Comparison of ENCODE assay signal across 12 cellular contexts in the genomic region with DNA sequence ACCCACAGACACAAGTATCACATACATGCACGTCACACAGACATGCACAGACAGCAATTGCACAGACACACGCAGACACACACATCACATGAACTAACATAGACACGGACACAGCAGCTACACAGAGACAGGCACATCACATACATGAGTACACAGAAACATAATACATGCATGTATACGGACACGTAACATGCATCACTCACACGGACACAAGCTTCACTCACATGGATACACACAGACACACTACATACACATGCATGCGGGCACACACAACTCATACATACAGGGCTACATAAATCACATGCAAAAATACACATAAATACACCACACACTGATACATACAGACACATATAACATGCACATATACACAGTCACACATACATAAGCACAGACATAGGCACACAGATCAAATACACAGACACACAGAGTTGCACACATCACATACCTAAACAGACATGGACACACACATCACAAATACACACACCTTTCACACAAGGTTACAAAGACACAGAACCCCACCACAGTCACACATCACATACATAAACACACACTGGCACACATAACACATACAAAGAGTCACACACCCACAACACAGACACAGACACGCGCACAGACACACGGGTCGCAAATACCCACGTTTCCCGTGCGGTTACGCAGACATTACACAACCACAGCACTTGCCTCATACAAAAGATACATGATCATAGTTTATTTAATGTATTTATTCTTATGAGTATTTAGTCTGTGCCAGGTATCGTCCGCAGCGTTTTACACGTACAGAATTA. TPM values are rescaled to one million over a fixed set of nuclear protein-coding genes. Genes with fewer than 3 reads are reported as not detected.
A peak's percentile ranks its signal among the peaks of the same experiment; 100 is the strongest.
DNase-seq lines count a peak whose midpoint lies in the region; ATAC-seq and TF ChIP-seq lines count a peak whose summit lies in the region.
"Had no signal": no experiment of that assay in that cellular context is flagged by ENCODE, and none has a peak within 500 bp of the region (broad histone marks: within the 10 kb centered on the region; RNA-seq: fewer than 3 reads in every experiment).

No MANE protein-coding gene starts in this region.

- H3K27me3 ChIP-seq in parathyroid adenoma (ENCODE audit: control insufficient read depth, insufficient read depth, low read length) = no peaks in the 10 kb centered on the region

- H2AFZ ChIP-seq in parathyroid adenoma = peak overlapping the region; percentile 100

- no peak for ATAC-seq in GM21381 (IDR thresholded peaks at IDR 0.05; ENCODE audit: unreplicated experiment)

- no peaks in the 10 kb centered on the region for H3K9me3 ChIP-seq in parathyroid adenoma (ENCODE audit: control insufficient read depth, low read length)
- H3K9me3 ChIP-seq: ascending aorta, ovary, tibial artery had no signal

- no peak overlapping the region for H3K27ac ChIP-seq in coronary artery
- peak overlapping the region; percentile 49 for H3K27ac ChIP-seq in parathyroid adenoma
- H3K27ac ChIP-seq: ascending aorta, ovary, tibial artery had no signal

- H3K9ac ChIP-seq in parathyroid adenoma = no peak overlapping the region

- peaks cover 11% of the 10 kb centered on the region for H3K4me1 ChIP-seq in parathyroid adenoma

- H3K4me3 ChIP-seq in Jurkat, Clone E6-1 (ENCODE audit: low read length) = peak overlapping the region; percentile 75
- H3K4me3 ChIP-seq in coronary artery = peak overlapping the region; percentile 73
- peak overlapping the region; percentile 75 for H3K4me3 ChIP-seq in parathyroid adenoma (ENCODE audit: low read depth, low read length)

- DNase-seq in GM10266 (ENCODE audit: extremely low spot score) (peak; percentile 12), coronary artery (ENCODE audit: low spot score) (no peak), NCI-H226 (no peak), superior temporal gyrus (ENCODE audit: extremely low spot score) (no peak), NCI-H446 treated with DMSO at 0.1 percent for 48 hours (lab: John Stamatoyannopoulos, UW) (no peak)
- DNase-seq in Jurkat, Clone E6-1 (ENCODE audit: low read depth, low spot score) = no peak
- DNase-seq: tibial artery had no signal

- H3K36me3 ChIP-seq in parathyroid adenoma (ENCODE audit: control insufficient read depth, insufficient read depth, low read length) = no peaks in the 10 kb centered on the region
- H3K36me3 ChIP-seq: ascending aorta, ovary, tibial artery had no signal

- peak overlapping the region; percentile 99 for H3K4me2 ChIP-seq in parathyroid adenoma (ENCODE audit: low read length)

- H3K79me2 ChIP-seq in parathyroid adenoma = no peaks in the 10 kb centered on the region

- no peak for TF ChIP-seq CTCF in GM10266 (IDR thresholded peaks at IDR 0.05; ENCODE audit: control insufficient read depth, insufficient read depth, low read depth, missing control alignments)
- no peak for TF ChIP-seq CTCF in coronary artery (IDR thresholded peaks at IDR 0.05)
- TF ChIP-seq CTCF in parathyroid adenoma (IDR thresholded peaks at IDR 0.05) = no peak

RNA-seq across cellular contexts. Expression of gene LMTK3, which starts 1.1 kb away (rescaled TPM):
- 2.8 TPM for polyA plus RNA-seq in Jurkat, Clone E6-1 (2012; ENCODE audit: insufficient read depth, insufficient read length)
- polyA plus RNA-seq: fibroblast of lung had no signal

RNA-seq across cellular contexts. Expression of gene SULT2B1, which starts 39.3 kb away (rescaled TPM):
- not detected for polyA plus RNA-seq in Jurkat, Clone E6-1 (2012; ENCODE audit: insufficient read depth, insufficient read length)

RNA-seq across cellular contexts. Expression of gene CYTH2, which starts 43.5 kb away (rescaled TPM):
- 55.2 TPM for polyA plus RNA-seq in Jurkat, Clone E6-1 (2012; ENCODE audit: insufficient read depth, insufficient read length)

RNA-seq across cellular contexts. Expression of gene KCNJ14, which starts 57.3 kb away (rescaled TPM):
- 0.22 TPM for polyA plus RNA-seq in Jurkat, Clone E6-1 (2012; ENCODE audit: insufficient read depth, insufficient read length)
